In the genomic region with DNA sequence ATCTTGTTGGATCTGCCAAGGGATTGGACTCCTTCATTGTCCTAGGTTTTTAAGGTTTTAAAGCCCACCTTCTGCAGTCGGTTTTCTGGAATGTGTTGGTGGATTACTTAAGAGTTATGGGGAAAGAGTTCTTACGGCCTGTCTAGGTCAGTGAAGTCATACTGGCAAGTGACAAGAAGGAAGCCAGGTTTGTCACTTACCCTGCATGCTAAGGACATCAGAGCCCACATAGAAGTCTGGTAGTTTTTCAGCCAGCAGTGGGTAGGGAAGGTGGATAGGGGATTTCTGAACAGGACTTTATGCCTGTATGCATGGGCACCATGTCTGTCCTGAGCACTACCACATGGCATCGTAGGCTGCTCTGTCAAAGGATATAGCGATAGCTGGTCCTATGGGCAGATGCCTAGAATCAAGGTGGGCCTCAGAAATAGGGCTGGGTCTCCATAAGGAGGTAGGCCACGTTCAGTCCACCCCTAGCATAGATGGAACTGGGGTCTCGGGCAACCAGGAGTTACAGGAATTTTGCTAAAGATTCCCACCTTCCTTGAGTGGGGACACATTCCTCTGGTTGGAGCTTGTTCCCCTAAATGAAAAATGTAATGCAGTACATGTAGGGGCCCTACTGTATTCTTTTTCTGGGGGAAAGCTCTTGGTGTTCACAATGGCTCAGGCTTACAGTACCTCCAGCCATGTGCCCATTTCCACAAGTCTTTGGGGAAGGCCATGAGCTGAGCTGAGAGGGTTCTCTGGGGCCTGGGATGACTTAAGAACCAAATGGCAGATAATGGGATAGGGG, we compare ENCODE assay signal across 9 cellular contexts. TPM values are rescaled to one million over a fixed set of nuclear protein-coding genes. Genes with fewer than 3 reads are reported as not detected.
A peak's percentile ranks its signal among the peaks of the same experiment; 100 is the strongest.
DNase-seq lines count a peak whose midpoint lies in the region; ATAC-seq lines count a peak whose summit lies in the region.
"Had no signal": no experiment of that assay in that cellular context is flagged by ENCODE, and none has a peak within 500 bp of the region (broad histone marks: within the 10 kb centered on the region; RNA-seq: fewer than 3 reads in every experiment).

No MANE protein-coding gene starts in this region.

- no peaks in the 10 kb centered on the region for H3K9me3 ChIP-seq in CD8-positive, alpha-beta memory T cell (ENCODE audit: low read length)
- no peaks in the 10 kb centered on the region for H3K9me3 ChIP-seq in HUES6 (ENCODE audit: control insufficient read depth, insufficient read depth, low read depth, low read length)
- H3K9me3 ChIP-seq: left lung had no signal

- H3K4me3 ChIP-seq in CD8-positive, alpha-beta memory T cell (ENCODE audit: low read length) = no peak overlapping the region
- no peak overlapping the region for H3K4me3 ChIP-seq in HUES6 (ENCODE audit: low read depth, low read length)

- H3K36me3 ChIP-seq in CD8-positive, alpha-beta memory T cell (ENCODE audit: insufficient read depth, low read length) = peaks cover 26% of the 10 kb centered on the region
- peaks cover 70% of the 10 kb centered on the region for H3K36me3 ChIP-seq in HUES6 (ENCODE audit: control insufficient read depth, insufficient read depth, low read length)

- peaks cover 0 to 69% (median 9%) of the 10 kb centered on the region in 3 donors for H3K36me3 Mint-ChIP-seq in CD8-positive, alpha-beta memory T cell
- peaks cover 62% of the 10 kb centered on the region for H3K36me3 Mint-ChIP-seq in activated CD8-positive, alpha-beta T cell treated with anti-CD3 and anti-CD28 coated beads, Interleukin-2, amount 10 ng/mL, durations not matched to agents 7 days and 5 days (ENCODE audit: low read depth)

- no peak for DNase-seq in CD8-positive, alpha-beta memory T cell
- DNase-seq in activated CD8-positive, alpha-beta T cell treated with anti-CD3 and anti-CD28 coated beads, Interleukin-2, amount 10 ng/mL, durations not matched to agents 7 days and 5 days = no peak
- DNase-seq in kidney tubule cell (ENCODE audit: low spot score) = peak; percentile 30
- DNase-seq in activated effector memory CD4-positive, alpha-beta T cell treated with anti-CD3 and anti-CD28 coated beads, Interleukin-2, amount 50 U/mL, for 16 hours = no peak
- DNase-seq: left lung had no signal

- CTCF ChIA-PET in CD8-positive, alpha-beta memory T cell (lab: Charles Lee) = interaction anchor here (0.9 to 4.5 kb wide), 5 partner anchors 9 to 32 kb away, joined by 3 to 42 read pairs (median 5); partner anchors contain the start of gene TRPV2
- CTCF ChIA-PET in activated CD8-positive, alpha-beta T cell treated with anti-CD3 and anti-CD28 coated beads, Interleukin-2, amount 10 ng/mL, durations not matched to agents 7 days and 5 days (lab: Charles Lee) = interaction anchor here (1.6 to 5.1 kb wide), 4 partner anchors 10 to 79 kb away, joined by 5 to 27 read pairs (median 14); no protein-coding TSS in a partner anchor

- no peaks in the 10 kb centered on the region for H3K27me3 ChIP-seq in CD8-positive, alpha-beta memory T cell (ENCODE audit: insufficient read depth, low read length, poor library complexity, severe bottlenecking)
- H3K27me3 ChIP-seq in HUES6 (ENCODE audit: control insufficient read depth, insufficient read depth, low read length) = no peaks in the 10 kb centered on the region
- H3K27me3 ChIP-seq: left lung had no signal

- H3K27ac Mint-ChIP-seq in CD8-positive, alpha-beta memory T cell = peak overlapping the region in 7 of 8 donors; percentile 22 to 86 (median 68)
- peak overlapping the region; percentile 81 for H3K27ac Mint-ChIP-seq in activated CD8-positive, alpha-beta T cell treated with anti-CD3 and anti-CD28 coated beads, Interleukin-2, amount 10 ng/mL, durations not matched to agents 7 days and 5 days

- H3K27ac ChIP-seq in CD8-positive, alpha-beta memory T cell (ENCODE audit: low read depth, low read length) = no peak overlapping the region
- H3K27ac ChIP-seq in HUES6 (ENCODE audit: low read depth, low read length) = peak overlapping the region; percentile 14; the same call in 1 of the 2 replicates

- POLR2A ChIA-PET in CD8-positive, alpha-beta memory T cell (lab: Charles Lee) = interaction anchor here (0.6 to 0.7 kb wide), 2 partner anchors 131 to 749 kb away, joined by 3 read pairs; no protein-coding TSS in a partner anchor
- POLR2A ChIA-PET in activated CD8-positive, alpha-beta T cell treated with anti-CD3 and anti-CD28 coated beads, Interleukin-2, amount 10 ng/mL, durations not matched to agents 7 days and 5 days (lab: Charles Lee) = interaction anchor here (1.2 kb wide), 1 partner anchor 62 kb away, joined by 5 read pairs; the partner anchor contains the start of gene UBB

- peaks cover 57 to 61% (median 60%) of the 10 kb centered on the region in 3 donors for H3K4me1 Mint-ChIP-seq in CD8-positive, alpha-beta memory T cell
- peaks cover 55% of the 10 kb centered on the region for H3K4me1 Mint-ChIP-seq in activated CD8-positive, alpha-beta T cell treated with anti-CD3 and anti-CD28 coated beads, Interleukin-2, amount 10 ng/mL, durations not matched to agents 7 days and 5 days (ENCODE audit: low read depth)

- H3K4me1 ChIP-seq in CD8-positive, alpha-beta memory T cell (ENCODE audit: insufficient read depth, low read length) = peaks cover 35% of the 10 kb centered on the region
- H3K4me1 ChIP-seq in HUES6 (ENCODE audit: control insufficient read depth, insufficient read depth, low read length) = peaks cover 17% of the 10 kb centered on the region

- H3K27me3 Mint-ChIP-seq in CD8-positive, alpha-beta memory T cell = no peaks in the 10 kb centered on the region
- no peaks in the 10 kb centered on the region for H3K27me3 Mint-ChIP-seq in activated CD8-positive, alpha-beta T cell treated with anti-CD3 and anti-CD28 coated beads, Interleukin-2, amount 10 ng/mL, durations not matched to agents 7 days and 5 days (ENCODE audit: low read depth)

- no peaks in the 10 kb centered on the region for H3K9me3 Mint-ChIP-seq in CD8-positive, alpha-beta memory T cell
- no peaks in the 10 kb centered on the region for H3K9me3 Mint-ChIP-seq in activated CD8-positive, alpha-beta T cell treated with anti-CD3 and anti-CD28 coated beads, Interleukin-2, amount 10 ng/mL, durations not matched to agents 7 days and 5 days (ENCODE audit: insufficient read depth)

- peak overlapping the region in 3 of 7 donors; percentile 31 to 68 (median 55) for H3K4me3 Mint-ChIP-seq in CD8-positive, alpha-beta memory T cell
- H3K4me3 Mint-ChIP-seq in activated CD8-positive, alpha-beta T cell treated with anti-CD3 and anti-CD28 coated beads, Interleukin-2, amount 10 ng/mL, durations not matched to agents 7 days and 5 days = peak overlapping the region; percentile 15

- H3K9ac ChIP-seq in HUES6 (ENCODE audit: low read length) = peak overlapping the region; percentile 43

- no peak for ATAC-seq in activated CD8-positive, alpha-beta T cell treated with anti-CD3 and anti-CD28 coated beads, Interleukin-2, amount 10 ng/mL, durations not matched to agents 7 days and 5 days
- ATAC-seq in GM18861 (IDR thresholded peaks at IDR 0.05; ENCODE audit: unreplicated experiment) (no peak), HG03521 (IDR thresholded peaks at IDR 0.05; ENCODE audit: unreplicated experiment) (no peak), HG03175 (IDR thresholded peaks at IDR 0.05; ENCODE audit: unreplicated experiment) (no peak)
- ATAC-seq: left lung had no signal

RNA-seq across cellular contexts. Expression of gene TRPV2, which starts 27.4 kb away (rescaled TPM):
- 10 to 100 TPM; 60.0 to 67.3 TPM for total RNA-seq in CD8-positive, alpha-beta memory T cell
- polyA plus RNA-seq in CD8-positive, alpha-beta memory T cell = 134 TPM
- 100 to 1,000 TPM; 124 to 134 TPM for total RNA-seq in activated CD8-positive, alpha-beta T cell treated with anti-CD3 and anti-CD28 coated beads, Interleukin-2, amount 10 ng/mL, durations not matched to agents 7 days and 5 days

RNA-seq across cellular contexts. Expression of gene LRRC75A, which starts 49.2 kb away (rescaled TPM):
- total RNA-seq in CD8-positive, alpha-beta memory T cell = 1 to 10 TPM; 2.2 to 2.6 TPM
- 4.6 TPM for polyA plus RNA-seq in CD8-positive, alpha-beta memory T cell
- 1 to 10 TPM; 3.6 to 5.7 TPM for total RNA-seq in activated CD8-positive, alpha-beta T cell treated with anti-CD3 and anti-CD28 coated beads, Interleukin-2, amount 10 ng/mL, durations not matched to agents 7 days and 5 days
